Comparison of ENCODE assay signal across 11 cellular contexts in genomic region chr1:180586671-180587155, GRCh38. TPM values are rescaled to one million over a fixed set of nuclear protein-coding genes. Genes with fewer than 3 reads are reported as not detected.
DNase-seq lines count a peak whose midpoint lies in the region; ATAC-seq, FAIRE-seq and TF ChIP-seq lines count a peak whose summit lies in the region.
"Had no signal": no experiment of that assay in that cellular context is flagged by ENCODE, and none has a peak within 500 bp of the region (broad histone marks: within the 10 kb centered on the region; RNA-seq: fewer than 3 reads in every experiment).

No MANE protein-coding gene starts in this region.

- H3K9ac ChIP-seq in astrocyte (ENCODE audit: low read length) = no peak overlapping the region

- peaks cover 2% of the 10 kb centered on the region for H3K9me3 ChIP-seq in astrocyte (ENCODE audit: insufficient read depth, low read depth, low read length)

- peak overlapping the region; percentile 30 for H3K4me2 ChIP-seq in astrocyte (ENCODE audit: low read length)

- H3K27ac Mint-ChIP-seq in astrocyte (ENCODE audit: unreplicated experiment) (peak overlapping the region; percentile 98), nephron (peak overlapping the region in 2 of 3 experiments; percentile 33 to 70)

- no peak overlapping the region for H3K27ac ChIP-seq in astrocyte (ENCODE audit: low read depth, low read length)
- H3K27ac ChIP-seq: tibial nerve had no signal

- FAIRE-seq in astrocyte (lab: Jason Lieb, UNC) = no peak

- TF ChIP-seq CTCF in astrocyte (IDR thresholded peaks at IDR 0.05; ENCODE audit: insufficient read depth, low read depth, low read length) (no peak), nephron (IDR thresholded peaks at IDR 0.05; ENCODE audit: unreplicated experiment in 3 of 3) (no peak)

- DNase-seq in EH (ENCODE audit: low read depth) (peak; percentile 90), NCI-H146 (lab: John Stamatoyannopoulos, UW) (peak; percentile 96), astrocyte (ENCODE audit: low read depth) (peak; percentile 88), activated gamma-delta T cell treated with Interleukin-2 at 50 U/mL for 16 hours (no peak)
- DNase-seq: activated naive CD4-positive, alpha-beta T cell treated with anti-CD3 and anti-CD28 coated beads, Interleukin-2, amount 10 ng/mL, durations not matched to agents 7 days and 5 days; naive B cell had no signal

- H3K4me3 ChIP-seq in astrocyte (ENCODE audit: insufficient read depth, low read depth, low read length) = no peak overlapping the region
- H3K4me3 ChIP-seq: tibial nerve had no signal

- no peak overlapping the region for H2AFZ ChIP-seq in astrocyte (ENCODE audit: low read depth, low read length)

- peak overlapping the region; percentile 17 for H3K4me3 Mint-ChIP-seq in astrocyte (ENCODE audit: unreplicated experiment)
- H3K4me3 Mint-ChIP-seq in nephron = no peak overlapping the region
- H3K4me3 Mint-ChIP-seq: activated naive CD4-positive, alpha-beta T cell treated with anti-CD3 and anti-CD28 coated beads, Interleukin-2, amount 10 ng/mL, durations not matched to agents 7 days and 5 days had no signal

- H4K20me1 ChIP-seq in astrocyte (ENCODE audit: insufficient read depth, low read length) = no peaks in the 10 kb centered on the region

- H3K36me3 Mint-ChIP-seq in astrocyte (ENCODE audit: low read depth, unreplicated experiment) (no peaks in the 10 kb centered on the region), nephron (ENCODE audit: low read depth) (no peaks in the 10 kb centered on the region)
- H3K36me3 Mint-ChIP-seq: activated naive CD4-positive, alpha-beta T cell treated with anti-CD3 and anti-CD28 coated beads, Interleukin-2, amount 10 ng/mL, durations not matched to agents 7 days and 5 days; naive B cell had no signal

- H3K79me2 ChIP-seq in astrocyte (ENCODE audit: insufficient read depth, low read length) = no peaks in the 10 kb centered on the region

- H3K9me3 Mint-ChIP-seq in astrocyte (ENCODE audit: unreplicated experiment) = peaks cover 5% of the 10 kb centered on the region
- H3K9me3 Mint-ChIP-seq in nephron = no peaks in the 10 kb centered on the region

- no peaks in the 10 kb centered on the region for H3K27me3 ChIP-seq in astrocyte (ENCODE audit: insufficient read depth, low read length)
- H3K27me3 ChIP-seq: tibial nerve had no signal

- no peaks in the 10 kb centered on the region for H3K36me3 ChIP-seq in astrocyte (ENCODE audit: insufficient read depth, low read length)
- H3K36me3 ChIP-seq: tibial nerve had no signal

- H3K4me1 ChIP-seq in astrocyte (ENCODE audit: insufficient read depth, low read length) = peaks cover 12% of the 10 kb centered on the region
- H3K4me1 ChIP-seq: tibial nerve had no signal

- H3K27me3 Mint-ChIP-seq in astrocyte (ENCODE audit: low read depth, unreplicated experiment) = no peaks in the 10 kb centered on the region
- H3K27me3 Mint-ChIP-seq in nephron (ENCODE audit: low read depth) = no peaks in the 10 kb centered on the region
- H3K27me3 Mint-ChIP-seq: activated naive CD4-positive, alpha-beta T cell treated with anti-CD3 and anti-CD28 coated beads, Interleukin-2, amount 10 ng/mL, durations not matched to agents 7 days and 5 days had no signal

- ATAC-seq in HG03432 (IDR thresholded peaks at IDR 0.05; ENCODE audit: unreplicated experiment) (no peak), HG03442 (IDR thresholded peaks at IDR 0.05; ENCODE audit: unreplicated experiment) (no peak), GM18498 (IDR thresholded peaks at IDR 0.05; ENCODE audit: unreplicated experiment) (no peak)

- peaks cover 23% of the 10 kb centered on the region for H3K4me1 Mint-ChIP-seq in astrocyte (ENCODE audit: low read depth, unreplicated experiment)
- peaks cover 22% of the 10 kb centered on the region for H3K4me1 Mint-ChIP-seq in nephron
- H3K4me1 Mint-ChIP-seq: naive B cell had no signal

RNA-seq across cellular contexts. Expression of gene OVAAL, which starts 27.9 kb away (rescaled TPM):
- not detected in 2 replicates for total RNA-seq in astrocyte
- total RNA-seq: tibial nerve had no signal

RNA-seq across cellular contexts. Expression of gene XPR1, which starts 45.1 kb away (rescaled TPM):
- 35.2 and 36.0 TPM in 2 replicates for total RNA-seq in astrocyte
